ENCODE assay signal across 1 cellular context in genomic region chr17:45042346-45043120, GRCh38.
TF ChIP-seq lines count a peak whose summit lies in the region.

No MANE protein-coding gene starts in this region.

TF ChIP-seq in endothelial cell of umbilical vein, 7 proteins besides CTCF, POLR2A, EP300 and RAD21:
- no peak for TF ChIP-seq JUN (IDR thresholded peaks at IDR 0.05; ENCODE audit: borderline replicate concordance, insufficient read depth, insufficient read length, low read depth)
- no peak for TF ChIP-seq MAX (IDR thresholded peaks at IDR 0.05; ENCODE audit: insufficient read depth, insufficient read length)
- no peak for TF ChIP-seq MYC (IDR thresholded peaks at IDR 0.05; ENCODE audit: low read depth, low read length)
- no peak for TF ChIP-seq GATA2 (IDR thresholded peaks at IDR 0.05; ENCODE audit: insufficient read depth, insufficient read length, low read depth, low read length)
- TF ChIP-seq POLR2AphosphoS5 (IDR thresholded peaks at IDR 0.05; ENCODE audit: insufficient read depth, low read depth, low read length), result no peak
- no peak for TF ChIP-seq EZH2 (IDR thresholded peaks at IDR 0.05; ENCODE audit: borderline replicate concordance, low read depth, low read length, severe bottlenecking)
- TF ChIP-seq FOS (IDR thresholded peaks at IDR 0.05; ENCODE audit: borderline replicate concordance, insufficient read depth, low read length), result no peak
